ENCODE assay signal across 18 cellular contexts in genomic region chr2:160440888-160441287, GRCh38.
"Had no signal": no experiment of that assay in that cellular context is flagged by ENCODE, and none has a peak within 500 bp of the region (broad histone marks: within the 10 kb centered on the region; RNA-seq: fewer than 3 reads in every experiment).

No MANE protein-coding gene starts in this region.

- H3K4me3 ChIP-seq: body of pancreas, coronary artery, esophagus squamous epithelium, heart right ventricle, testis, upper lobe of left lung had no signal

- H3K36me3 ChIP-seq: neutrophil, upper lobe of left lung had no signal

- H3K27me3 ChIP-seq: body of pancreas, esophagus squamous epithelium, heart right ventricle, neutrophil, testis, upper lobe of left lung had no signal

- H3K27ac ChIP-seq: body of pancreas, coronary artery, esophagus squamous epithelium, neutrophil, testis, upper lobe of left lung had no signal

- DNase-seq: activated CD4-positive, CD25-positive, alpha-beta regulatory T cell treated with anti-CD3 and anti-CD28 coated beads, Interleukin-2, amount 50 U/mL, for 72 hours; activated naive CD8-positive, alpha-beta T cell treated with anti-CD3 and anti-CD28 coated beads for 36 hours; amygdala; body of pancreas; central memory CD4-positive, alpha-beta T cell; esophagus squamous epithelium; foreskin melanocyte; heart right ventricle; left colon; mammary epithelial cell; naive B cell; retina; T-cell; T-helper 9 cell; testis; upper lobe of left lung had no signal

- H3K9me3 ChIP-seq: body of pancreas, esophagus squamous epithelium, neutrophil, testis, upper lobe of left lung had no signal

- ATAC-seq: body of pancreas, left colon, T-cell had no signal

- H3K4me1 ChIP-seq: body of pancreas, esophagus squamous epithelium, testis had no signal
